In the genomic region with DNA sequence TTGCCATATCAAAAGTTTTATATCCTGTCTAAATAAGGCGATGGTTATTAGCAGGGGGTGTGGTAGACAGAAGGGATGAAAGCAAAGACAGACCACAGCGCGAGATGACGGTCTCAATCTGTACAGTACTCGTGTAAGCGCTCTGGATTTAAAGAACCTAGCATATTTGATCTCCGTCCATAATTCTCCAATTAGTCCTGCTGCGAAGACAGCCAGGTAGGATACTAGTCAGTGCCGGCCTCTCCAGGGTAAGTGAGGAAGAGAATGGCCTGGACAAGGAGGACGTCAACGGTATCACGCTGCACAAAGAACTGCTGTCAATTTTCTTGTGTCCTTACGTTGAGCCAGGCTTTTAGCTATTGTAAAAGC, we compare ENCODE assay signal across 8 cellular contexts. TPM values are rescaled to one million over a fixed set of nuclear protein-coding genes. Genes with fewer than 3 reads are reported as not detected.
DNase-seq lines count a peak whose midpoint lies in the region; ATAC-seq, FAIRE-seq and TF ChIP-seq lines count a peak whose summit lies in the region.

No MANE protein-coding gene starts in this region.

- ATAC-seq in GM21381 (IDR thresholded peaks at IDR 0.05; ENCODE audit: unreplicated experiment) (peak; percentile 13), GM12878 (peak; percentile 49), lung (ENCODE audit: insufficient read depth, low FRiP score) (no peak), GM18517 (IDR thresholded peaks at IDR 0.05; ENCODE audit: unreplicated experiment) (no peak)

- SMC1A ChIA-PET in GM12878 (lab: Charles Lee; ENCODE audit: uncharacterized antibody, unreplicated experiment), result interaction anchor here (0.6 to 4.7 kb wide), 11 partner anchors 13 to 254 kb away, joined by 3 to 30 read pairs (median 3); partner anchors contain the start of gene KAT2B

- H3K27ac ChIP-seq in GM12878 (ENCODE audit: control insufficient read depth, insufficient read depth) (peak overlapping the region; percentile 85), lung (ENCODE audit: low read depth in 1 of 2, low read length in 1 of 2) (no peak overlapping the region)

- no peaks in the 10 kb centered on the region for H3K27me3 Mint-ChIP-seq in CD14-positive monocyte (ENCODE audit: low read depth in 3 of 3)

- peak overlapping the region; percentile 80 for H3K4me3 ChIP-seq in MG63
- H3K4me3 ChIP-seq in GM12878, result peak overlapping the region; percentile 80
- H3K4me3 ChIP-seq in lung, result peak overlapping the region; percentile 57

- intact Hi-C loops in GM12878 (cut with micrococcal nuclease; ENCODE audit: unreplicated experiment) (loop anchor here (5.0 to 10.0 kb wide), 2 partner anchors 128 to 301 kb away; no protein-coding TSS in a partner anchor), CD14-positive monocyte (cut with micrococcal nuclease) (loop anchor here (5.0 to 10.0 kb wide), 3 partner anchors 61 to 143 kb away; partner anchors contain the start of gene KAT2B (in 2 of the 2))

- no peak for TF ChIP-seq CTCF in GM12878 (IDR thresholded peaks at IDR 0.05 in 2 of 3, conservative IDR thresholded peaks at IDR 0.05 in 1 of 3; ENCODE audit: control insufficient read depth in 2 of 3, extremely low read depth in 1 of 3, insufficient read depth in 1 of 3, low read depth in 3 of 3, low read length in 3 of 3)
- TF ChIP-seq CTCF in lung (IDR thresholded peaks at IDR 0.05; ENCODE audit: control extremely low read depth, extremely low read depth), result no peak
- TF ChIP-seq CTCF in CD14-positive monocyte (IDR thresholded peaks at IDR 0.05), result no peak

- H3K27me3 ChIP-seq in MG63 (0 out of 2 replicates have a peak, but pooled peaks cover 3% of the 10 kb centered on the region), GM12878 (replicated peaks in 1 of 2; ENCODE audit: control insufficient read depth in 2 of 2, insufficient read depth in 2 of 2, low read length in 1 of 2) (no peaks in the 10 kb centered on the region), lung (ENCODE audit: control insufficient read depth, insufficient read depth) (no peaks in the 10 kb centered on the region)

- peak overlapping the region; percentile 77 for H3K4me2 ChIP-seq in GM12878 (ENCODE audit: control insufficient read depth, insufficient read depth)

- H2AFZ ChIP-seq in GM12878 (ENCODE audit: control insufficient read depth, low read depth, low read length), result peak overlapping the region; percentile 92

- H3K9me3 Mint-ChIP-seq in CD14-positive monocyte, result no peaks in the 10 kb centered on the region

- H4K20me1 ChIP-seq in GM12878 (ENCODE audit: control insufficient read depth, insufficient read depth), result no peaks in the 10 kb centered on the region

- peak; percentile 8 for DNase-seq in DMS79 treated with DMSO at 0.1 percent for 48 hours (lab: John Stamatoyannopoulos, UW)
- no peak for DNase-seq in DMS79 (lab: John Stamatoyannopoulos, UW)
- DNase-seq in MG63, result peak; percentile 0
- DNase-seq in GM12878 (ENCODE audit: low read depth, low spot score), result no peak
- DNase-seq in lung (ENCODE audit: low spot score), result no peak
- DNase-seq in CD14-positive monocyte (ENCODE audit: low spot score), result no peak

- no peak for TF ChIP-seq POLR2A in GM12878 (IDR thresholded peaks at IDR 0.05; ENCODE audit: low read depth, low read length)

- CTCF ChIA-PET in GM12878 (lab: Yijun Ruan, JAX), result interaction anchor here (1.3 kb wide), 1 partner anchor 141 kb away, joined by 3 read pairs; no protein-coding TSS in a partner anchor

- TF ChIP-seq EP300 in GM12878 (IDR thresholded peaks at IDR 0.05; ENCODE audit: borderline replicate concordance in 1 of 2, control insufficient read depth in 1 of 2, low read depth in 2 of 2, low read length in 2 of 2), result no peak

- H3K4me1 Mint-ChIP-seq in CD14-positive monocyte, result peaks cover 2% of the 10 kb centered on the region

- no peak overlapping the region for H3K4me3 Mint-ChIP-seq in CD14-positive monocyte

- H3K36me3 Mint-ChIP-seq in CD14-positive monocyte, result peaks cover 4 to 20% of the 10 kb centered on the region in 2 donors

- under 1% methylated on average over 13 of the region's 13 CpGs for WGBS in GM12878 (ENCODE audit: insufficient coverage, insufficient replicate concordance, low lambda C conversion rate, missing lambda C conversion rate)
- 3 to 5% methylated on average over 13 of the region's 13 CpGs for WGBS in lung, 2 donors

- TF ChIP-seq RAD21 in GM12878 (IDR thresholded peaks at IDR 0.05; ENCODE audit: insufficient read depth, low read depth, low read length), result no peak

- H3K79me2 ChIP-seq in GM12878 (ENCODE audit: control insufficient read depth, insufficient read depth, low read length), result peaks cover 25% of the 10 kb centered on the region

- RAD21 ChIA-PET in GM12878 (lab: Charles Lee; ENCODE audit: unreplicated experiment), result interaction anchor here (2.3 to 4.3 kb wide), 3 partner anchors 60 to 236 kb away, joined by 5 to 28 read pairs (median 10); partner anchors contain the start of gene KAT2B

- in situ Hi-C loops in GM12878 (cut with MboI), result loop anchor here (5.0 to 10.0 kb wide), 2 partner anchors 141 to 238 kb away; partner anchors contain the start of genes KAT2B and RAB5A

- H3K36me3 ChIP-seq in MG63 (peaks cover 10% of the 10 kb centered on the region; the same call in 1 of the 2 replicates), GM12878 (ENCODE audit: control insufficient read depth in 2 of 2, insufficient read depth in 2 of 2, low read length in 1 of 2) (peaks cover 2 to 6% of the 10 kb centered on the region in 2 experiments; a peak in 3 of 4 replicates), lung (ENCODE audit: control insufficient read depth in 2 of 2, insufficient read depth in 2 of 2, low read length in 2 of 2) (no peaks in the 10 kb centered on the region)

- POLR2A ChIA-PET in GM12878 (lab: Charles Lee), result interaction anchor here (0.6 to 6.0 kb wide), 5 partner anchors 15 to 237 kb away, joined by 3 to 48 read pairs (median 5); partner anchors contain the start of gene KAT2B

- no peak overlapping the region for H3K27ac Mint-ChIP-seq in CD14-positive monocyte

- peak overlapping the region; percentile 81 for H3K9ac ChIP-seq in GM12878 (ENCODE audit: control insufficient read depth, insufficient read depth, low read length)

- FAIRE-seq in GM12878 (lab: Jason Lieb, UNC), result no peak

- H3K9me3 ChIP-seq in MG63 (no peaks in the 10 kb centered on the region), GM12878 (replicated peaks; ENCODE audit: control insufficient read depth, insufficient read depth, low read length) (no peaks in the 10 kb centered on the region), lung (ENCODE audit: control insufficient read depth in 2 of 2, insufficient read depth in 1 of 2, low read length in 1 of 2) (no peaks in the 10 kb centered on the region)

- H3K4me1 ChIP-seq in GM12878 (ENCODE audit: control insufficient read depth, insufficient read depth, low read length) (no peaks in the 10 kb centered on the region), lung (ENCODE audit: control insufficient read depth in 2 of 2, insufficient read depth in 2 of 2, low read length in 2 of 2) (peaks cover 1 to 7% of the 10 kb centered on the region in 2 donors)

- no TSS peak for BruUV-seq in GM12878 (replicated peaks; lab: Mats Ljungman, UMichigan)

TF ChIP-seq in GM12878, 131 proteins besides CTCF, POLR2A, EP300 and RAD21:
- TF ChIP-seq ESRRA (IDR thresholded peaks at IDR 0.05; ENCODE audit: low read length), result no peak
- TF ChIP-seq, protein P1, sequence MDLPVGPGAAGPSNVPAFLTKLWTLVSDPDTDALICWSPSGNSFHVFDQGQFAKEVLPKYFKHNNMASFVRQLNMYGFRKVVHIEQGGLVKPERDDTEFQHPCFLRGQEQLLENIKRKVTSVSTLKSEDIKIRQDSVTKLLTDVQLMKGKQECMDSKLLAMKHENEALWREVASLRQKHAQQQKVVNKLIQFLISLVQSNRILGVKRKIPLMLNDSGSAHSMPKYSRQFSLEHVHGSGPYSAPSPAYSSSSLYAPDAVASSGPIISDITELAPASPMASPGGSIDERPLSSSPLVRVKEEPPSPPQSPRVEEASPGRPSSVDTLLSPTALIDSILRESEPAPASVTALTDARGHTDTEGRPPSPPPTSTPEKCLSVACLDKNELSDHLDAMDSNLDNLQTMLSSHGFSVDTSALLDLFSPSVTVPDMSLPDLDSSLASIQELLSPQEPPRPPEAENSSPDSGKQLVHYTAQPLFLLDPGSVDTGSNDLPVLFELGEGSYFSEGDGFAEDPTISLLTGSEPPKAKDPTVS (IDR thresholded peaks at IDR 0.05; ENCODE audit: low read depth, low read length), result no peak
- TF ChIP-seq RCOR1 (conservative IDR thresholded peaks at IDR 0.05; ENCODE audit: low read depth, low read length), result no peak
- 0 out of 2 replicates have a peak, but pooled peaks have one; percentile 18 for TF ChIP-seq RUNX3 (IDR thresholded peaks at IDR 0.05; ENCODE audit: low read length)
- TF ChIP-seq NR2F1 (conservative IDR thresholded peaks at IDR 0.05), result no peak

RNA-seq across cellular contexts. Expression of gene SGO1, which starts 0.7 kb away (rescaled TPM):
- total RNA-seq in MG63 (2014; rRNA removed; shearing (Covaris generic); ENCODE audit: low replicate concordance), result 4.4 and 10.6 TPM in 2 replicates
- total RNA-seq in GM12878 (2013; cell fraction: nucleolus; rRNA removed), result 14.5 and 15.6 TPM in 2 replicates
- 13.4 and 16.3 TPM in 2 replicates for total RNA-seq in GM12878 (2014; rRNA removed)
- total RNA-seq in GM12878 (2014; rRNA removed; fragmentation: Illumina TruSeq; extraction: Trizol), result 22.9 and 24.1 TPM in 2 replicates
- 16.5 and 21.2 TPM in 2 replicates for total RNA-seq in GM12878 (2021)
- polyA plus RNA-seq in GM12878 (2011; ENCODE audit: low read depth), result 6.0 TPM
- 13.6 and 20.4 TPM in 2 replicates for polyA plus RNA-seq in GM12878 (2011; rRNA removed)
- polyA plus RNA-seq in GM12878 (2011; cell fraction: cytosol; rRNA removed), result 4.5 and 5.9 TPM in 2 replicates
- 5.4 and 7.3 TPM in 2 replicates for polyA plus RNA-seq in GM12878 (2011; cell fraction: nucleus; rRNA removed)
- 8.1 and 10.6 TPM in 2 replicates for polyA plus RNA-seq in GM12878 (2012)
- 28.7 and 35.6 TPM in 2 replicates for polyA plus RNA-seq in GM12878 (2014; fragmentation: Illumina TruSeq; extraction: Trizol)
- polyA plus RNA-seq in GM12878 (2014; fragmentation: Nextera tagmentation; extraction: Ambion mirVana), result 10 to 100 TPM; 12.3 to 14.0 TPM
- polyA plus RNA-seq in GM12878 (2014; rRNA removed), result 9.8 and 10.9 TPM in 2 replicates
- 10 to 100 TPM; 44.2 to 46.2 TPM for polyA plus RNA-seq in GM12878 (2016; fragmentation: Nextera tagmentation; extraction: Ambion mirVana)
- 5.7 and 8.3 TPM in 2 replicates for polyA minus RNA-seq in GM12878 (2011; rRNA and poly(A)+ RNA removed)
- 5.5 and 7.8 TPM in 2 replicates for polyA minus RNA-seq in GM12878 (2011; cell fraction: cytosol; rRNA and poly(A)+ RNA removed)
- polyA minus RNA-seq in GM12878 (2011; cell fraction: nucleus; rRNA and poly(A)+ RNA removed), result 7.3 and 15.2 TPM in 2 replicates
- 1 to 10 TPM in 1 of 2 donors, under 1 TPM in 1; 0.98 to 1.0 TPM for total RNA-seq in lung
- polyA plus RNA-seq in lung, result under 1 TPM; 0.44 to 0.67 TPM
- polyA plus RNA-seq in CD14-positive monocyte, result under 1 TPM; 0.07 to 0.42 TPM

Comparison
In these comparisons a context has a peak if more than half of its experiments do, and no peak if none do; other contexts are left out.
1. DNase-seq: peak in DMS79 treated with DMSO at 0.1 percent for 48 hours (single experiment) and MG63 (single experiment); none in DMS79 (single experiment), GM12878 (single experiment), lung (single experiment) and CD14-positive monocyte (single experiment).
2. ATAC-seq: peak in GM21381 (single experiment) and GM12878 (single experiment); none in lung (single experiment) and GM18517 (single experiment).
3. Peak in every context shown above with its lines, with median percentiles within 50 percentile points of each other: H3K4me3 ChIP-seq.